Comparison of ENCODE assay signal across 10 cellular contexts in genomic region chr14:26730929-26731618, GRCh38.
A peak's percentile ranks its signal among the peaks of the same experiment; 100 is the strongest.
DNase-seq lines count a peak whose midpoint lies in the region; ATAC-seq and TF ChIP-seq lines count a peak whose summit lies in the region.
"Had no signal": no experiment of that assay in that cellular context is flagged by ENCODE, and none has a peak within 500 bp of the region (broad histone marks: within the 10 kb centered on the region; RNA-seq: fewer than 3 reads in every experiment).

No MANE protein-coding gene starts in this region.

- TF ChIP-seq POLR2A in NB4 (IDR thresholded peaks at IDR 0.05; ENCODE audit: extremely low read depth, insufficient read length) = no peak

- no peak overlapping the region for H3K27ac Mint-ChIP-seq in brain

- TF ChIP-seq CTCF in NB4 (IDR thresholded peaks at IDR 0.05; ENCODE audit: low read depth, low read length) (peak; percentile 42), brain (conservative IDR thresholded peaks at IDR 0.05) (peak; percentile 54 to 67)

- peak; percentile 38 for DNase-seq in ELF-1 (ENCODE audit: low read depth, low spot score)
- peak; percentile 24 for DNase-seq in NB4 (ENCODE audit: low read depth)
- DNase-seq in myocyte (ENCODE audit: low read depth) = peak; percentile 9
- no peak for DNase-seq in SKM-1 (lab: John Stamatoyannopoulos, UW; ENCODE audit: unreplicated experiment)
- no peak for DNase-seq in 8988T
- DNase-seq in activated T-cell treated with anti-CD3 and anti-CD28 coated beads for 4 hours = no peak
- DNase-seq: naive B cell, NCI-H345 had no signal

- H3K4me3 Mint-ChIP-seq in brain = no peak overlapping the region
- H3K4me3 Mint-ChIP-seq: naive B cell had no signal

- H3K27me3 Mint-ChIP-seq in brain = no peaks in the 10 kb centered on the region
- H3K27me3 Mint-ChIP-seq: naive B cell had no signal

- no peak overlapping the region for H3K4me3 ChIP-seq in NB4 (ENCODE audit: low read depth, low read length)

- H3K36me3 Mint-ChIP-seq in brain = no peaks in the 10 kb centered on the region
- H3K36me3 Mint-ChIP-seq: naive B cell had no signal

- no peak for ATAC-seq in HG03565 (IDR thresholded peaks at IDR 0.05; ENCODE audit: unreplicated experiment)

- H3K9me3 Mint-ChIP-seq in brain = peaks cover 0 to 3% (median 3%) of the 10 kb centered on the region in 5 experiments

- no peaks in the 10 kb centered on the region for H3K4me1 Mint-ChIP-seq in brain
- H3K4me1 Mint-ChIP-seq: naive B cell had no signal

Comparison
In these comparisons a context has a peak if more than half of its experiments do, and no peak if none do; other contexts are left out.
1. DNase-seq: peak in ELF-1 (single experiment), NB4 (single experiment) and myocyte (single experiment); none in SKM-1 (single experiment), 8988T (single experiment) and activated T-cell treated with anti-CD3 and anti-CD28 coated beads for 4 hours (single experiment).